In the genomic region with DNA sequence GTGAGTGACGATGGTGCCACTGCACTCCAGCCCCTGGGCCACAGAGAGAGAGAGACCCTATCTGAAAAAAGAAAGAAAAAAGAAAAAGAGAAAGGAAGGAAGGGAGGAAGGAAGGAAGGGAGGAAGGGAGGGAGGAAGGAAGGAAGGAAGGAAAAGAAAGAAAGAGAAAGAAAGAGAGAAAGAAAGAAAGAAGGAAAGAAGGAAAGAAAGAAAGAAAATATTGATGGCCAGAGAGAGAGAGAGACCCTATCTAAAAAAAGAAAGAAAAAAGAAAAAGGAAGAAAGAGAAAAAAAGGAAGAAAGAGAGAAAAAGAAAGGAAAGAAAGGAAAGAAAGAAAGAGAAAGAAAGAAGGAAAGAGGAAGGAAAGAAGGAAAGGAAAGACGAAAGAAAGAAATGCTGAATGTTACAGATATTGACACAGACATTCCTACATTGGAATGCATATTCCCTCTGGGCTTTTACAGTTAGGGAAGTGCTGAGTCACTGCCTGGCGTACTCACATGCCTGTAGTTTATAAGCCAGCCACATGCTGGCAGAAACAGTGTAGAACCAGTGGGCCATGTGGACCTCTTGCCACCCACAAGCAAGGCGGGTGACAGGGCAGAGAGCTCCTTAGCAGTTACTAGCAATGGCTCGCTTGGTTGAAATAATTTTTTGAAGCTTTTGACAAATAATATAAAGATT, we compare ENCODE assay signal across 8 cellular contexts. TPM values are rescaled to one million over a fixed set of nuclear protein-coding genes. Genes with fewer than 3 reads are reported as not detected.
DNase-seq lines count a peak whose midpoint lies in the region; ATAC-seq, FAIRE-seq and TF ChIP-seq lines count a peak whose summit lies in the region.

No MANE protein-coding gene starts in this region.

- no peak for TF ChIP-seq POLR2A in A549 (IDR thresholded peaks at IDR 0.05; ENCODE audit: low read length)

- no peak for TF ChIP-seq RAD21 in A549 (conservative IDR thresholded peaks at IDR 0.05 in 1 of 2, IDR thresholded peaks at IDR 0.05 in 1 of 2)

- H3K36me3 ChIP-seq in brain microvascular endothelial cell (replicated peaks) = no peaks in the 10 kb centered on the region

- H3K4me2 ChIP-seq in A549 = peak overlapping the region; percentile 55

- FAIRE-seq in A549 (lab: Jason Lieb, UNC) = no peak

- DNase-seq in A549 (ENCODE audit: low read depth in 1 of 2, low spot score in 1 of 2) (peak; percentile 61 to 92), HT-29 (ENCODE audit: low spot score) (peak; percentile 93), brain microvascular endothelial cell (peak; percentile 91), kidney tubule cell (ENCODE audit: low spot score) (peak; percentile 92)
- DNase-seq in activated effector memory CD4-positive, alpha-beta T cell treated with Interleukin-2 at 50 U/mL for 16 hours = no peak

- TF ChIP-seq CTCF in A549 (IDR thresholded peaks at IDR 0.05) (no peak), brain microvascular endothelial cell (IDR thresholded peaks at IDR 0.05; ENCODE audit: low read depth, low read length, missing control alignments) (peak; percentile 41)

- in situ Hi-C loops in brain microvascular endothelial cell (cut with HindIII; ENCODE audit: low pct_ligation_motif_present, low sequenced_read_pairs) = no loop called here

- H3K27me3 ChIP-seq in brain microvascular endothelial cell (replicated peaks) = no peaks in the 10 kb centered on the region

- POLR2A ChIA-PET in A549 (lab: Yijun Ruan, JAX) = no interaction called here

- H3K4me3 ChIP-seq in A549 (no peak overlapping the region), brain microvascular endothelial cell (ENCODE audit: low read depth, low read length) (no peak overlapping the region)

- H3K27ac ChIP-seq in A549 = peak overlapping the region; percentile 94
- peak overlapping the region; percentile 40 for H3K27ac ChIP-seq in brain microvascular endothelial cell

- peak; percentile 99 for ATAC-seq in A549
- no peak for ATAC-seq in GM21360 (IDR thresholded peaks at IDR 0.05; ENCODE audit: unreplicated experiment)
- ATAC-seq in HG02678 (IDR thresholded peaks at IDR 0.05; ENCODE audit: unreplicated experiment) = no peak
- ATAC-seq in HG03342 (IDR thresholded peaks at IDR 0.05; ENCODE audit: unreplicated experiment) = no peak

- H3K9me3 ChIP-seq in A549 = peaks cover 28% of the 10 kb centered on the region

- H3K4me1 ChIP-seq in A549 = peaks cover 21% of the 10 kb centered on the region

- peak in 1 of 2 experiments; percentile 54; a peak in 2 of 5 replicates for TF ChIP-seq EP300 in A549 (IDR thresholded peaks at IDR 0.05)

- CTCF ChIA-PET in A549 (lab: Yijun Ruan, JAX) = interaction anchor here (1.2 kb wide), 1 partner anchor 10 kb away, joined by 3 read pairs; no protein-coding TSS in a partner anchor

- WGBS in A549 (ENCODE audit: missing lambda C conversion rate) = 14% methylated on average over 5 of the region's 5 CpGs

TF ChIP-seq in A549, 52 proteins besides CTCF, POLR2A, EP300 and RAD21 (continues in another document):
- TF ChIP-seq MAFK (IDR thresholded peaks at IDR 0.05; ENCODE audit: partially characterized antibody) = peak; percentile 99
- peak; percentile 77 for TF ChIP-seq HEYL (CRISPR knock-in tag; IDR thresholded peaks at IDR 0.05)
- no peak for TF ChIP-seq KDM5A (IDR thresholded peaks at IDR 0.05)
- peak; percentile 98 for TF ChIP-seq NFE2L2 (conservative IDR thresholded peaks at IDR 0.05; ENCODE audit: low read length)
- no peak for TF ChIP-seq BHLHE40 (IDR thresholded peaks at IDR 0.05; ENCODE audit: low read depth, low read length)
- TF ChIP-seq PHF8 (IDR thresholded peaks at IDR 0.05; ENCODE audit: borderline replicate concordance, low read depth) = no peak
- no peak for TF ChIP-seq NR3C1 (IDR thresholded peaks at IDR 0.05)
- no peak for TF ChIP-seq CBX2 (IDR thresholded peaks at IDR 0.05; ENCODE audit: borderline replicate concordance, low read depth)
- TF ChIP-seq KDM1A (IDR thresholded peaks at IDR 0.05; ENCODE audit: low read depth) = no peak
- no peak for TF ChIP-seq EHMT2 (IDR thresholded peaks at IDR 0.05; ENCODE audit: low read depth)
- TF ChIP-seq RCOR1 (IDR thresholded peaks at IDR 0.05; ENCODE audit: low read depth, low read length) = no peak
- TF ChIP-seq CHD2 (IDR thresholded peaks at IDR 0.05; ENCODE audit: low read length, partially characterized antibody) = no peak
- TF ChIP-seq TFCP2L1 (CRISPR knock-in tag; IDR thresholded peaks at IDR 0.05) = no peak
- no peak for TF ChIP-seq ZC3H11A (IDR thresholded peaks at IDR 0.05)
- no peak for TF ChIP-seq CBX8 (IDR thresholded peaks at IDR 0.05)
- no peak for TF ChIP-seq FOSL2 (IDR thresholded peaks at IDR 0.05)
- peak; percentile 87 for TF ChIP-seq FOSL2 (CRISPR knock-in tag; IDR thresholded peaks at IDR 0.05)
- TF ChIP-seq, protein P1, sequence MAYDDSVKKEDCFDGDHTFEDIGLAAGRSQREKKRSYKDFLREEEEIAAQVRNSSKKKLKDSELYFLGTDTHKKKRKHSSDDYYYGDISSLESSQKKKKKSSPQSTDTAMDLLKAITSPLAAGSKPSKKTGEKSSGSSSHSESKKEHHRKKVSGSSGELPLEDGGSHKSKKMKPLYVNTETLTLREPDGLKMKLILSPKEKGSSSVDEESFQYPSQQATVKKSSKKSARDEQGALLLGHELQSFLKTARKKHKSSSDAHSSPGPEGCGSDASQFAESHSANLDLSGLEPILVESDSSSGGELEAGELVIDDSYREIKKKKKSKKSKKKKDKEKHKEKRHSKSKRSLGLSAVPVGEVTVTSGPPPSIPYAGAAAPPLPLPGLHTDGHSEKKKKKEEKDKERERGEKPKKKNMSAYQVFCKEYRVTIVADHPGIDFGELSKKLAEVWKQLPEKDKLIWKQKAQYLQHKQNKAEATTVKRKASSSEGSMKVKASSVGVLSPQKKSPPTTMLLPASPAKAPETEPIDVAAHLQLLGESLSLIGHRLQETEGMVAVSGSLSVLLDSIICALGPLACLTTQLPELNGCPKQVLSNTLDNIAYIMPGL (CRISPR knock-in tag; IDR thresholded peaks at IDR 0.05; ENCODE audit: borderline replicate concordance) = no peak
- TF ChIP-seq, protein P2, sequence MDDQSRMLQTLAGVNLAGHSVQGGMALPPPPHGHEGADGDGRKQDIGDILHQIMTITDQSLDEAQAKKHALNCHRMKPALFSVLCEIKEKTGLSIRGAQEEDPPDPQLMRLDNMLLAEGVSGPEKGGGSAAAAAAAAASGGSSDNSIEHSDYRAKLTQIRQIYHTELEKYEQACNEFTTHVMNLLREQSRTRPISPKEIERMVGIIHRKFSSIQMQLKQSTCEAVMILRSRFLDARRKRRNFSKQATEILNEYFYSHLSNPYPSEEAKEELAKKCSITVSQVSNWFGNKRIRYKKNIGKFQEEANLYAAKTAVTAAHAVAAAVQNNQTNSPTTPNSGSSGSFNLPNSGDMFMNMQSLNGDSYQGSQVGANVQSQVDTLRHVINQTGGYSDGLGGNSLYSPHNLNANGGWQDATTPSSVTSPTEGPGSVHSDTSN (IDR thresholded peaks at IDR 0.05) = no peak
- no peak for TF ChIP-seq POLR2AphosphoS2 (conservative IDR thresholded peaks at IDR 0.05; ENCODE audit: low read length)
- no peak for TF ChIP-seq RNF2 (IDR thresholded peaks at IDR 0.05; ENCODE audit: borderline replicate concordance, low read depth)
- TF ChIP-seq, protein P3, sequence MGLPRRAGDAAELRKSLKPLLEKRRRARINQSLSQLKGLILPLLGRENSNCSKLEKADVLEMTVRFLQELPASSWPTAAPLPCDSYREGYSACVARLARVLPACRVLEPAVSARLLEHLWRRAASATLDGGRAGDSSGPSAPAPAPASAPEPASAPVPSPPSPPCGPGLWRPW (IDR thresholded peaks at IDR 0.05) = no peak
- no peak; the same call in 1 of the 2 replicates for TF ChIP-seq GATA3 (IDR thresholded peaks at IDR 0.05; ENCODE audit: borderline replicate concordance)
- TF ChIP-seq FOXS1 (CRISPR knock-in tag; IDR thresholded peaks at IDR 0.05) = peak; percentile 78
- peak; percentile 59; the same call in 1 of the 2 replicates for TF ChIP-seq NPAS2 (CRISPR knock-in tag; IDR thresholded peaks at IDR 0.05; ENCODE audit: borderline replicate concordance)
- peak; percentile 94 for TF ChIP-seq HOXB13 (CRISPR knock-in tag; IDR thresholded peaks at IDR 0.05; ENCODE audit: low read depth)
- peak; percentile 96 for TF ChIP-seq EHF (CRISPR knock-in tag; IDR thresholded peaks at IDR 0.05)
- no peak for TF ChIP-seq HDAC2 (IDR thresholded peaks at IDR 0.05)
- TF ChIP-seq, protein P4, sequence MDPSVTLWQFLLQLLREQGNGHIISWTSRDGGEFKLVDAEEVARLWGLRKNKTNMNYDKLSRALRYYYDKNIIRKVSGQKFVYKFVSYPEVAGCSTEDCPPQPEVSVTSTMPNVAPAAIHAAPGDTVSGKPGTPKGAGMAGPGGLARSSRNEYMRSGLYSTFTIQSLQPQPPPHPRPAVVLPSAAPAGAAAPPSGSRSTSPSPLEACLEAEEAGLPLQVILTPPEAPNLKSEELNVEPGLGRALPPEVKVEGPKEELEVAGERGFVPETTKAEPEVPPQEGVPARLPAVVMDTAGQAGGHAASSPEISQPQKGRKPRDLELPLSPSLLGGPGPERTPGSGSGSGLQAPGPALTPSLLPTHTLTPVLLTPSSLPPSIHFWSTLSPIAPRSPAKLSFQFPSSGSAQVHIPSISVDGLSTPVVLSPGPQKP (IDR thresholded peaks at IDR 0.05; ENCODE audit: low read depth, low read length) = no peak
- no peak for TF ChIP-seq ESRRA (IDR thresholded peaks at IDR 0.05; ENCODE audit: borderline replicate concordance, low read length)
- peak in 1 of 2 experiments; percentile 38; a peak in 1 of 5 replicates for TF ChIP-seq JUN (IDR thresholded peaks at IDR 0.05)
- TF ChIP-seq, protein P5, sequence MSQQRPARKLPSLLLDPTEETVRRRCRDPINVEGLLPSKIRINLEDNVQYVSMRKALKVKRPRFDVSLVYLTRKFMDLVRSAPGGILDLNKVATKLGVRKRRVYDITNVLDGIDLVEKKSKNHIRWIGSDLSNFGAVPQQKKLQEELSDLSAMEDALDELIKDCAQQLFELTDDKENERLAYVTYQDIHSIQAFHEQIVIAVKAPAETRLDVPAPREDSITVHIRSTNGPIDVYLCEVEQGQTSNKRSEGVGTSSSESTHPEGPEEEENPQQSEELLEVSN (IDR thresholded peaks at IDR 0.05; ENCODE audit: borderline replicate concordance, low read depth) = peak; percentile 93

RNA-seq across cellular contexts. Expression of a gene that starts 34.6 kb away (rescaled TPM):
- 6.0 and 6.8 TPM in 2 replicates for polyA plus RNA-seq in A549 (2011; rRNA removed)
- 1.3 and 1.9 TPM in 2 replicates for polyA plus RNA-seq in A549 (2012; cell fraction: cytosol; rRNA removed)
- polyA plus RNA-seq in A549 (2012; cell fraction: nucleus; rRNA removed) = 2.0 and 2.5 TPM in 2 replicates
- polyA plus RNA-seq in A549 (2017; fragmentation: RNase III; extraction: RNeasy Plus Mini Kit Qiagen cat#74134 plus additional on column Dnase treatment) = 2.0 to 2.5 TPM (median 2.1 TPM) in 3 replicates
- 2.4 and 2.5 TPM in 2 replicates for polyA minus RNA-seq in A549 (2011; rRNA and poly(A)+ RNA removed)
- total RNA-seq in HT-29 (2014; rRNA removed; shearing (Covaris generic)) = 3.3 and 3.4 TPM in 2 replicates

Comparison
In these comparisons a context has a peak if more than half of its experiments do, and no peak if none do; other contexts are left out.
1. ATAC-seq: peak in A549 (2 of 2); none in GM21360 (single experiment), HG02678 (single experiment) and HG03342 (single experiment).